In genomic region chr1:42477354-42477753, GRCh38 we compare ENCODE assay signal across 1 cellular context. TPM values are rescaled to one million over a fixed set of nuclear protein-coding genes. Genes with fewer than 3 reads are reported as not detected.
"Had no signal": no experiment of that assay in that cellular context is flagged by ENCODE, and none has a peak within 500 bp of the region (broad histone marks: within the 10 kb centered on the region; RNA-seq: fewer than 3 reads in every experiment).

No MANE protein-coding gene starts in this region.

RNA-seq across cellular contexts. Expression of gene ZMYND12, which starts 21.5 kb away (rescaled TPM):
- total RNA-seq: vagina had no signal
